In the genomic region with DNA sequence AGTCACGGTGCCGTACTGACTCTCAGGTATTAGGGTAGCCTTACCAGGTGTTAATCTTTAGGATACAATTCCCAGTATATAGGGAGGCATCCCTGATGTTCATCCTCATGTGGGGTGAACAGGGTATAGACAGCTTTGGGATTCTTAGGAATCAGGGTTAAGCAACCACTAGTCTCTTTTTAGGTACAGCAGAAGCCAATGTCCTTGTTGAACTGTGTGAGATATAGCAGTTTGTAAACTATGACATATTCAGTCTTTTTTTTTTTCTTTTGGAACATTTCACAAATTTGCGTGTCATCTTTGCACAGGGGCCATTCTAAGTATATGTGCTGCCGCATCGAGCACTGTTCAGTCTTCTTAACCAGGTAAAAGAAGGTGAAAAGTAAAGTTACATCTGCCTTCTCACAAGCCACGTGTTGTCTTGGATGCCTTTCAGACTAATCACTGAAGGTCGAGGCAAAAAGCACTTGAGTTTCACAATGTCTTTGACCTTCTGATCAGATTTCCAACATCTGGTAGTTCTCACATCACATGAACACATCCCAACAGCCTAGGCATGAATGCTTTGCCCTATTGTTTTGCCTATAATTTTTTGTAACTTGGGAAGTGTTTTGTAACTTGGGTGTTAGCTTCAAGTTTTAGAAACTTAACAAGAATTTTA, we compare ENCODE assay signal across 16 cellular contexts. TPM values are rescaled to one million over a fixed set of nuclear protein-coding genes. Genes with fewer than 3 reads are reported as not detected.
A peak's percentile ranks its signal among the peaks of the same experiment; 100 is the strongest.
DNase-seq lines count a peak whose midpoint lies in the region; ATAC-seq and TF ChIP-seq lines count a peak whose summit lies in the region.
"Had no signal": no experiment of that assay in that cellular context is flagged by ENCODE, and none has a peak within 500 bp of the region (broad histone marks: within the 10 kb centered on the region; RNA-seq: fewer than 3 reads in every experiment).

No MANE protein-coding gene starts in this region.

- no peak for ATAC-seq in foreskin keratinocyte
- no peak for ATAC-seq in HG02642 (IDR thresholded peaks at IDR 0.05; ENCODE audit: poor library complexity, unreplicated experiment)
- ATAC-seq: HCT116, T-helper 17 cell had no signal

- H3K9me3 ChIP-seq in stomach (no peaks in the 10 kb centered on the region), suprapubic skin (no peaks in the 10 kb centered on the region)
- H3K9me3 ChIP-seq: testis had no signal

- TF ChIP-seq EP300 in stomach (IDR thresholded peaks at IDR 0.05): no peak
- no peak for TF ChIP-seq EP300 in suprapubic skin (IDR thresholded peaks at IDR 0.05)

- H3K27me3 ChIP-seq in foreskin keratinocyte (no peaks in the 10 kb centered on the region), stomach (no peaks in the 10 kb centered on the region), suprapubic skin (no peaks in the 10 kb centered on the region)
- H3K27me3 ChIP-seq: testis had no signal

- no peak overlapping the region for H3K27ac ChIP-seq in foreskin keratinocyte
- H3K27ac ChIP-seq in stomach: peak overlapping the region in 3 of 5 donors; percentile 13 to 51 (median 50)
- H3K27ac ChIP-seq in suprapubic skin: no peak overlapping the region
- H3K27ac ChIP-seq: 22Rv1, testis had no signal

- no peak for TF ChIP-seq POLR2A in stomach (IDR thresholded peaks at IDR 0.05)
- no peak for TF ChIP-seq POLR2A in suprapubic skin (IDR thresholded peaks at IDR 0.05)

- no peak for TF ChIP-seq CTCF in foreskin keratinocyte (conservative IDR thresholded peaks at IDR 0.05)
- TF ChIP-seq CTCF in stomach (IDR thresholded peaks at IDR 0.05): no peak
- TF ChIP-seq CTCF in suprapubic skin (IDR thresholded peaks at IDR 0.05): no peak

- H3K4me3 ChIP-seq in stomach: no peak overlapping the region
- H3K4me3 ChIP-seq in suprapubic skin: no peak overlapping the region
- H3K4me3 ChIP-seq: testis had no signal

- intact Hi-C loops in stomach (cut with DNase I; ENCODE audit: low total_unique reads): no loop called here

- peaks cover 57 to 98% (median 95%) of the 10 kb centered on the region in 4 donors for H3K36me3 ChIP-seq in stomach
- H3K36me3 ChIP-seq in suprapubic skin: peaks cover 71% of the 10 kb centered on the region

- 79 to 82% (median 80%) methylated on average over 7 of the region's 7 CpGs for WGBS in stomach, 5 donors
- 82% methylated on average over 7 of the region's 7 CpGs for WGBS in suprapubic skin

- peak; percentile 8 for DNase-seq in DMS 273 (lab: John Stamatoyannopoulos, UW; ENCODE audit: unreplicated experiment)
- DNase-seq in DMS 273 treated with DMSO at 0.1 percent for 48 hours (lab: John Stamatoyannopoulos, UW): no peak
- peak; percentile 94 for DNase-seq in amniotic epithelial cell (ENCODE audit: low read depth)
- peak; percentile 19 to 53 for DNase-seq in foreskin keratinocyte
- no peak for DNase-seq in stomach
- no peak for DNase-seq in H4 (ENCODE audit: low spot score)
- no peak for DNase-seq in suprapubic skin (ENCODE audit: low spot score in 2 of 2)
- DNase-seq: activated CD4-positive, alpha-beta T cell treated with anti-CD3 and anti-CD28 coated beads for 1 hour; activated naive CD4-positive, alpha-beta T cell; MV-4-11; NCI-H2107; T-helper 17 cell; testis had no signal

- no peaks in the 10 kb centered on the region for H3K4me1 ChIP-seq in foreskin keratinocyte
- peaks cover 0 to 4% (median 0%) of the 10 kb centered on the region in 4 donors for H3K4me1 ChIP-seq in stomach
- H3K4me1 ChIP-seq in suprapubic skin: no peaks in the 10 kb centered on the region
- H3K4me1 ChIP-seq: testis had no signal

RNA-seq across cellular contexts. Expression of a gene that starts 17.2 kb away (rescaled TPM):
- 17.8 and 20.1 TPM in 2 replicates for total RNA-seq in foreskin keratinocyte
- 13.3 and 15.6 TPM in 2 replicates for polyA plus RNA-seq in foreskin keratinocyte
- 10 to 100 TPM; 12.9 to 43.0 (median 33.9) TPM for total RNA-seq in stomach
- polyA plus RNA-seq in stomach: 10 to 100 TPM; 10.7 to 16.8 (median 11.0) TPM
- total RNA-seq in H4 (2014; rRNA removed; shearing (Covaris generic)): 11.9 and 13.7 TPM in 2 replicates
- 10 to 100 TPM; 13.6 to 26.1 (median 15.3) TPM for total RNA-seq in suprapubic skin

RNA-seq across cellular contexts. Expression of a gene that starts 43.8 kb away (rescaled TPM):
- total RNA-seq in foreskin keratinocyte (3.1 and 3.9 TPM in 2 replicates), stomach (1 to 10 TPM in 1 of 5 donors, not detected in 4; 3.1 TPM), suprapubic skin (1 to 10 TPM in 3 of 4 donors, under 1 TPM in 1; 0.91 to 2.0 (median 1.6) TPM)
- polyA plus RNA-seq in foreskin keratinocyte (4.1 and 4.4 TPM in 2 replicates), stomach (10 to 100 TPM in 1 of 3 donors, 1 to 10 TPM in 2; 3.8 to 11.0 (median 4.9) TPM)
- total RNA-seq in H4 (2014; rRNA removed; shearing (Covaris generic)): not detected in 2 replicates
- total RNA-seq: T-helper 17 cell, testis had no signal

RNA-seq across cellular contexts. Expression of a gene that starts 55.4 kb away (rescaled TPM):
- total RNA-seq in foreskin keratinocyte (26.1 and 28.2 TPM in 2 replicates), stomach (10 to 100 TPM; 15.6 to 39.1 (median 31.5) TPM), suprapubic skin (10 to 100 TPM; 23.4 to 26.6 (median 24.6) TPM)
- polyA plus RNA-seq in foreskin keratinocyte (14.1 and 16.3 TPM in 2 replicates), stomach (10 to 100 TPM; 13.3 to 15.7 (median 14.4) TPM)
- 29.9 and 35.0 TPM in 2 replicates for total RNA-seq in H4 (2014; rRNA removed; shearing (Covaris generic))

Comparison
In these comparisons a context has a peak if more than half of its experiments do, and no peak if none do; other contexts are left out.
1. DNase-seq: peak in DMS 273 (single experiment), amniotic epithelial cell (single experiment) and foreskin keratinocyte (2 of 2); none in DMS 273 treated with DMSO at 0.1 percent for 48 hours (single experiment), stomach (single experiment), H4 (single experiment) and suprapubic skin (0 of 2).
2. H3K27ac ChIP-seq: peak in stomach (3 of 5); none in foreskin keratinocyte (single experiment) and suprapubic skin (single experiment).